Comparison of ENCODE assay signal across 8 cellular contexts in genomic region chr19:46904114-46905060, GRCh38. TPM values are rescaled to one million over a fixed set of nuclear protein-coding genes. Genes with fewer than 3 reads are reported as not detected.
DNase-seq lines count a peak whose midpoint lies in the region; ATAC-seq and TF ChIP-seq lines count a peak whose summit lies in the region.

No MANE protein-coding gene starts in this region.

- peaks cover 36% of the 10 kb centered on the region for H3K4me1 Mint-ChIP-seq in activated CD4-positive, alpha-beta memory T cell treated with anti-CD3 and anti-CD28 coated beads, Interleukin-2, amount 10 ng/mL, durations not matched to agents 7 days and 5 days
- H3K4me1 Mint-ChIP-seq in activated CD4-positive, alpha-beta memory T cell treated with anti-CD3 and anti-CD28 coated beads for 36 hours (ENCODE audit: low read depth) = peaks cover 45% of the 10 kb centered on the region
- H3K4me1 Mint-ChIP-seq in type B pancreatic cell (ENCODE audit: unreplicated experiment) = peaks cover 48% of the 10 kb centered on the region

- no peaks in the 10 kb centered on the region for H3K36me3 ChIP-seq in tibial artery

- intact Hi-C loops in activated CD4-positive, alpha-beta memory T cell treated with anti-CD3 and anti-CD28 coated beads for 36 hours (cut with micrococcal nuclease) = no loop called here
- intact Hi-C loops in tibial artery (cut with DNase I; ENCODE audit: low total_unique reads) = no loop called here

- H3K4me3 Mint-ChIP-seq in activated CD4-positive, alpha-beta memory T cell treated with anti-CD3 and anti-CD28 coated beads, Interleukin-2, amount 10 ng/mL, durations not matched to agents 7 days and 5 days = no peak overlapping the region
- no peak overlapping the region for H3K4me3 Mint-ChIP-seq in activated CD4-positive, alpha-beta memory T cell treated with anti-CD3 and anti-CD28 coated beads for 36 hours
- H3K4me3 Mint-ChIP-seq in type B pancreatic cell = peak overlapping the region; percentile 13

- in situ Hi-C loops in GM13976 (cut with MboI; ENCODE audit: low sequenced_read_pairs, unreplicated experiment) = no loop called here

- no peak overlapping the region for H3K4me3 ChIP-seq in tibial artery

- no peaks in the 10 kb centered on the region for H3K9me3 ChIP-seq in tibial artery

- H3K4me1 ChIP-seq in tibial artery = peaks cover 0 to 67% (median 42%) of the 10 kb centered on the region in 4 donors

- no peak for DNase-seq in activated CD4-positive, alpha-beta memory T cell treated with anti-CD3 and anti-CD28 coated beads, Interleukin-2, amount 10 ng/mL, durations not matched to agents 7 days and 5 days
- no peak for DNase-seq in activated CD4-positive, alpha-beta memory T cell treated with anti-CD3 and anti-CD28 coated beads for 36 hours
- DNase-seq in dermis blood vessel endothelial cell = peak; percentile 76
- no peak for DNase-seq in left lobe of liver (ENCODE audit: low spot score)
- DNase-seq in type B pancreatic cell (ENCODE audit: extremely low spot score, unreplicated experiment) = no peak
- no peak for DNase-seq in GM13976 (ENCODE audit: low spot score)
- DNase-seq in tibial artery = no peak
- DNase-seq in SW 1271 (lab: John Stamatoyannopoulos, UW) = no peak

- ATAC-seq in left lobe of liver = peak; percentile 23

- no peaks in the 10 kb centered on the region for H3K36me3 Mint-ChIP-seq in activated CD4-positive, alpha-beta memory T cell treated with anti-CD3 and anti-CD28 coated beads, Interleukin-2, amount 10 ng/mL, durations not matched to agents 7 days and 5 days (ENCODE audit: low read depth)
- no peaks in the 10 kb centered on the region for H3K36me3 Mint-ChIP-seq in activated CD4-positive, alpha-beta memory T cell treated with anti-CD3 and anti-CD28 coated beads for 36 hours
- no peaks in the 10 kb centered on the region for H3K36me3 Mint-ChIP-seq in type B pancreatic cell

- H3K27me3 ChIP-seq in tibial artery = no peaks in the 10 kb centered on the region

- H3K27me3 Mint-ChIP-seq in activated CD4-positive, alpha-beta memory T cell treated with anti-CD3 and anti-CD28 coated beads, Interleukin-2, amount 10 ng/mL, durations not matched to agents 7 days and 5 days = no peaks in the 10 kb centered on the region
- no peaks in the 10 kb centered on the region for H3K27me3 Mint-ChIP-seq in activated CD4-positive, alpha-beta memory T cell treated with anti-CD3 and anti-CD28 coated beads for 36 hours
- H3K27me3 Mint-ChIP-seq in type B pancreatic cell = no peaks in the 10 kb centered on the region

- H3K9me3 Mint-ChIP-seq in activated CD4-positive, alpha-beta memory T cell treated with anti-CD3 and anti-CD28 coated beads, Interleukin-2, amount 10 ng/mL, durations not matched to agents 7 days and 5 days = no peaks in the 10 kb centered on the region
- no peaks in the 10 kb centered on the region for H3K9me3 Mint-ChIP-seq in activated CD4-positive, alpha-beta memory T cell treated with anti-CD3 and anti-CD28 coated beads for 36 hours
- H3K9me3 Mint-ChIP-seq in type B pancreatic cell = no peaks in the 10 kb centered on the region

- TF ChIP-seq CTCF in type B pancreatic cell (conservative IDR thresholded peaks at IDR 0.05) = no peak
- no peak for TF ChIP-seq CTCF in GM13976 (IDR thresholded peaks at IDR 0.05; ENCODE audit: borderline replicate concordance, control extremely low read depth, extremely low read depth, insufficient read depth, missing control alignments)
- TF ChIP-seq CTCF in tibial artery (IDR thresholded peaks at IDR 0.05) = no peak

- no peak overlapping the region for H3K27ac ChIP-seq in tibial artery

- POLR2A ChIA-PET in activated CD4-positive, alpha-beta memory T cell treated with anti-CD3 and anti-CD28 coated beads, Interleukin-2, amount 10 ng/mL, durations not matched to agents 7 days and 5 days (lab: Charles Lee) = no interaction called here
- POLR2A ChIA-PET in activated CD4-positive, alpha-beta memory T cell treated with anti-CD3 and anti-CD28 coated beads for 36 hours (lab: Charles Lee) = no interaction called here

- CTCF ChIA-PET in activated CD4-positive, alpha-beta memory T cell treated with anti-CD3 and anti-CD28 coated beads, Interleukin-2, amount 10 ng/mL, durations not matched to agents 7 days and 5 days (lab: Charles Lee) = no interaction called here
- CTCF ChIA-PET in activated CD4-positive, alpha-beta memory T cell treated with anti-CD3 and anti-CD28 coated beads for 36 hours (lab: Charles Lee) = no interaction called here

- peak overlapping the region; percentile 31 for H3K27ac Mint-ChIP-seq in activated CD4-positive, alpha-beta memory T cell treated with anti-CD3 and anti-CD28 coated beads, Interleukin-2, amount 10 ng/mL, durations not matched to agents 7 days and 5 days
- no peak overlapping the region for H3K27ac Mint-ChIP-seq in activated CD4-positive, alpha-beta memory T cell treated with anti-CD3 and anti-CD28 coated beads for 36 hours
- H3K27ac Mint-ChIP-seq in type B pancreatic cell = peak overlapping the region; percentile 92

RNA-seq across cellular contexts. Expression of gene ARHGAP35, which starts 43.6 kb away (rescaled TPM):
- total RNA-seq in activated CD4-positive, alpha-beta memory T cell treated with anti-CD3 and anti-CD28 coated beads, Interleukin-2, amount 10 ng/mL, durations not matched to agents 7 days and 5 days = 10 to 100 TPM; 35.4 to 36.0 TPM
- total RNA-seq in activated CD4-positive, alpha-beta memory T cell treated with anti-CD3 and anti-CD28 coated beads for 36 hours = 10 to 100 TPM; 17.8 to 18.5 TPM
- total RNA-seq in dermis blood vessel endothelial cell = 25.9 and 44.5 TPM in 2 replicates
- total RNA-seq in left lobe of liver = 56.9 TPM
- total RNA-seq in type B pancreatic cell (ENCODE audit: low replicate concordance) = 54.1 and 72.3 TPM in 2 replicates

RNA-seq across cellular contexts. Expression of gene AP2S1, which starts 53.7 kb away (rescaled TPM):
- 100 to 1,000 TPM; 116 to 117 TPM for total RNA-seq in activated CD4-positive, alpha-beta memory T cell treated with anti-CD3 and anti-CD28 coated beads, Interleukin-2, amount 10 ng/mL, durations not matched to agents 7 days and 5 days
- 100 to 1,000 TPM; 108 to 117 TPM for total RNA-seq in activated CD4-positive, alpha-beta memory T cell treated with anti-CD3 and anti-CD28 coated beads for 36 hours
- total RNA-seq in dermis blood vessel endothelial cell (118 and 218 TPM in 2 replicates), left lobe of liver (89.1 TPM), type B pancreatic cell (ENCODE audit: low replicate concordance) (128 and 135 TPM in 2 replicates)
